ENCODE assay signal across 8 cellular contexts in genomic region chr7:129224251-129225205, GRCh38. TPM values are rescaled to one million over a fixed set of nuclear protein-coding genes. Genes with fewer than 3 reads are reported as not detected.
DNase-seq lines count a peak whose midpoint lies in the region; ATAC-seq and TF ChIP-seq lines count a peak whose summit lies in the region.

Gene AHCYL2 (plus strand): TSS chr7:129225030.

- peaks cover 17% of the 10 kb centered on the region; the same call in 1 of the 2 replicates for H3K79me2 ChIP-seq in Loucy (ENCODE audit: insufficient read depth, low read length)

- H2AFZ ChIP-seq in Loucy (ENCODE audit: low read length), result peak within 1 kb of the TSS; percentile 91

- peak within 1 kb of the TSS; percentile 94 for H3K4me3 Mint-ChIP-seq in activated T-helper 2 cell treated with anti-CD3 and anti-CD28 coated beads, Interferon-gamma antibody, Interleukin-2, Interleukin-4, amounts not matched to agents 10 μg/mL and 5 μg/mL and 100 μg/mL, durations not matched to agents 14 hours and 24 hours and 36 hours (ENCODE audit: low read depth)
- peak within 1 kb of the TSS; percentile 99 for H3K4me3 Mint-ChIP-seq in natural killer cell

- H3K27ac ChIP-seq in RWPE2 (ENCODE audit: poor library complexity, severe bottlenecking), result peak within 1 kb of the TSS; percentile 72

- ATAC-seq in RWPE2 (ENCODE audit: low read depth) (peak; percentile 90), natural killer cell (peak; percentile 91 to 99 (median 93))

- H4K20me1 ChIP-seq in Loucy (ENCODE audit: insufficient read depth, low read length, poor library complexity, severe bottlenecking), result no peaks in the 10 kb centered on the region

- H3K4me1 Mint-ChIP-seq in activated T-helper 2 cell treated with anti-CD3 and anti-CD28 coated beads, Interferon-gamma antibody, Interleukin-2, Interleukin-4, amounts not matched to agents 10 μg/mL and 5 μg/mL and 100 μg/mL, durations not matched to agents 14 hours and 24 hours and 36 hours (ENCODE audit: low read depth), result peaks cover 22% of the 10 kb centered on the region
- H3K4me1 Mint-ChIP-seq in natural killer cell, result peaks cover 21% of the 10 kb centered on the region in 2 donors

- H3K27me3 ChIP-seq in H7 (ENCODE audit: control insufficient read depth, insufficient read depth, low read length) (no peaks in the 10 kb centered on the region), Loucy (ENCODE audit: insufficient read depth, low read length, poor library complexity, severe bottlenecking) (no peaks in the 10 kb centered on the region), RWPE2 (ENCODE audit: insufficient read depth, poor library complexity, severe bottlenecking) (no peaks in the 10 kb centered on the region)

- no peaks in the 10 kb centered on the region for H3F3A ChIP-seq in Loucy (ENCODE audit: low read depth)

- H3K9me2 ChIP-seq in Loucy (replicated peaks; ENCODE audit: low read depth, low read length), result no peaks in the 10 kb centered on the region

- intact Hi-C loops in activated T-helper 2 cell treated with anti-CD3 and anti-CD28 coated beads, Interferon-gamma antibody, Interleukin-2, Interleukin-4, amounts not matched to agents 10 μg/mL and 5 μg/mL and 100 μg/mL, durations not matched to agents 14 hours and 24 hours and 36 hours (cut with micrococcal nuclease), result loop anchor here (1.0 to 10.0 kb wide), 6 partner anchors 210 to 1572 kb away; partner anchors contain the start of genes NRF1, SND1, STRIP2 and UBE2H
- intact Hi-C loops in natural killer cell (cut with micrococcal nuclease), result no loop called here

- H3K4me1 ChIP-seq in Loucy (ENCODE audit: insufficient read depth, low read length, poor library complexity, severe bottlenecking) (peaks cover 34% of the 10 kb centered on the region), RWPE2 (ENCODE audit: insufficient read depth, poor library complexity, severe bottlenecking) (peaks cover 8% of the 10 kb centered on the region)

- no peaks in the 10 kb centered on the region for H3K9me3 Mint-ChIP-seq in activated T-helper 2 cell treated with anti-CD3 and anti-CD28 coated beads, Interferon-gamma antibody, Interleukin-2, Interleukin-4, amounts not matched to agents 10 μg/mL and 5 μg/mL and 100 μg/mL, durations not matched to agents 14 hours and 24 hours and 36 hours
- no peaks in the 10 kb centered on the region for H3K9me3 Mint-ChIP-seq in natural killer cell

- H3K27ac Mint-ChIP-seq in activated T-helper 2 cell treated with anti-CD3 and anti-CD28 coated beads, Interferon-gamma antibody, Interleukin-2, Interleukin-4, amounts not matched to agents 10 μg/mL and 5 μg/mL and 100 μg/mL, durations not matched to agents 14 hours and 24 hours and 36 hours, result peak within 1 kb of the TSS; percentile 96
- peak within 1 kb of the TSS; percentile 97 to 98 for H3K27ac Mint-ChIP-seq in natural killer cell

- no peaks in the 10 kb centered on the region for H3K36me3 ChIP-seq in H7 (replicated peaks; ENCODE audit: control insufficient read depth, insufficient read depth, low read length)
- no peaks in the 10 kb centered on the region for H3K36me3 ChIP-seq in Loucy (ENCODE audit: insufficient read depth, low read length)
- no peaks in the 10 kb centered on the region for H3K36me3 ChIP-seq in RWPE2 (ENCODE audit: low read depth)

- H3K27me3 Mint-ChIP-seq in activated T-helper 2 cell treated with anti-CD3 and anti-CD28 coated beads, Interferon-gamma antibody, Interleukin-2, Interleukin-4, amounts not matched to agents 10 μg/mL and 5 μg/mL and 100 μg/mL, durations not matched to agents 14 hours and 24 hours and 36 hours (ENCODE audit: low read depth), result no peaks in the 10 kb centered on the region
- H3K27me3 Mint-ChIP-seq in natural killer cell (ENCODE audit: low read depth in 2 of 2), result no peaks in the 10 kb centered on the region

- DNase-seq in ELR (ENCODE audit: low read depth) (peak; percentile 95), H7 (peak; percentile 98), RWPE2 (ENCODE audit: low spot score) (peak; percentile 97), fibroblast of peridontal ligament (ENCODE audit: extremely low read depth) (peak; percentile 94), natural killer cell (peak; percentile 90)
- DNase-seq in activated T-helper 2 cell treated with anti-CD3 and anti-CD28 coated beads, Interferon-gamma antibody, Interleukin-2, Interleukin-4, amounts not matched to agents 10 μg/mL and 5 μg/mL and 100 μg/mL, durations not matched to agents 14 hours and 24 hours and 36 hours (ENCODE audit: low spot score), result peak; percentile 94
- DNase-seq in stimulated activated naive CD4-positive, alpha-beta T cell (lab: John Stamatoyannopoulos, UW), result peak; percentile 95 to 97 (median 96)

- H3K4me3 ChIP-seq in H7 (ENCODE audit: insufficient read depth, low read depth, low read length) (peak within 1 kb of the TSS; percentile 86), Loucy (ENCODE audit: low read length, poor library complexity, severe bottlenecking) (peak within 1 kb of the TSS; percentile 95), RWPE2 (ENCODE audit: severe bottlenecking) (peak within 1 kb of the TSS; percentile 95)

- H3K9me3 ChIP-seq in Loucy (ENCODE audit: insufficient read depth, low read depth, low read length) (no peaks in the 10 kb centered on the region), RWPE2 (ENCODE audit: severe bottlenecking) (no peaks in the 10 kb centered on the region)

- TF ChIP-seq CTCF in Loucy (conservative IDR thresholded peaks at IDR 0.05; ENCODE audit: low read length) (no peak), RWPE2 (IDR thresholded peaks at IDR 0.05; ENCODE audit: poor library complexity, severe bottlenecking) (no peak), natural killer cell (IDR thresholded peaks at IDR 0.05) (no peak)

- peak within 1 kb of the TSS; percentile 84 for H3K4me2 ChIP-seq in Loucy (ENCODE audit: low read depth, low read length, poor library complexity, severe bottlenecking)

- H3K36me3 Mint-ChIP-seq in activated T-helper 2 cell treated with anti-CD3 and anti-CD28 coated beads, Interferon-gamma antibody, Interleukin-2, Interleukin-4, amounts not matched to agents 10 μg/mL and 5 μg/mL and 100 μg/mL, durations not matched to agents 14 hours and 24 hours and 36 hours (ENCODE audit: low read depth), result no peaks in the 10 kb centered on the region
- H3K36me3 Mint-ChIP-seq in natural killer cell, result no peaks in the 10 kb centered on the region

- peak within 1 kb of the TSS; percentile 65 for H3K9ac ChIP-seq in Loucy (ENCODE audit: low read depth, low read length, poor library complexity, severe bottlenecking)

RNA-seq across cellular contexts. Expression of gene AHCYL2, which starts in this region (rescaled TPM):
- 14.2 and 26.9 TPM in 2 replicates for total RNA-seq in H7 (2014; rRNA removed; shearing (Covaris generic))
- total RNA-seq in activated T-helper 2 cell treated with anti-CD3 and anti-CD28 coated beads, Interferon-gamma antibody, Interleukin-2, Interleukin-4, amounts not matched to agents 10 μg/mL and 5 μg/mL and 100 μg/mL, durations not matched to agents 14 hours and 24 hours and 36 hours, result 14.7 and 15.1 TPM in 2 replicates
- total RNA-seq in natural killer cell, result 10 to 100 TPM; 11.6 to 15.2 (median 14.5) TPM

Comparison
In these comparisons a context has a peak if more than half of its experiments do, and no peak if none do; other contexts are left out.
1. Peak in every context shown above with its lines: DNase-seq, ATAC-seq, H3K4me3 ChIP-seq and H3K27ac ChIP-seq.